21 cellular contexts compared by ENCODE assay signal in genomic region chr10:130466271-130466997, GRCh38.
A peak's percentile ranks its signal among the peaks of the same experiment; 100 is the strongest.
DNase-seq lines count a peak whose midpoint lies in the region; ATAC-seq, FAIRE-seq and TF ChIP-seq lines count a peak whose summit lies in the region.
"Had no signal": no experiment of that assay in that cellular context is flagged by ENCODE, and none has a peak within 500 bp of the region (broad histone marks: within the 10 kb centered on the region; RNA-seq: fewer than 3 reads in every experiment).

No MANE protein-coding gene starts in this region.

- FAIRE-seq in HepG2 (lab: Jason Lieb, UNC): no peak
- FAIRE-seq: D721Med, G401.6, GM12891, H1, HTR-8/SVneo had no signal

- WGBS in HepG2 (ENCODE audit: low lambda C conversion rate): 31% methylated on average over 12 of the region's 12 CpGs

- H3K4me3 Mint-ChIP-seq in activated CD4-positive, alpha-beta memory T cell treated with anti-CD3 and anti-CD28 coated beads, Interleukin-2, amount 10 ng/mL, durations not matched to agents 7 days and 5 days: no peak overlapping the region
- no peak overlapping the region for H3K4me3 Mint-ChIP-seq in activated CD4-positive, alpha-beta memory T cell treated with anti-CD3 and anti-CD28 coated beads for 36 hours
- H3K4me3 Mint-ChIP-seq in osteocyte (ENCODE audit: unreplicated experiment): no peak overlapping the region
- H3K4me3 Mint-ChIP-seq: CD4-positive, alpha-beta memory T cell; HFFc6 had no signal

- H3K4me2 ChIP-seq in BLaER1 treated with 17β-estradiol and CSF1 and Interleukin-3, amounts not matched to agents 10 nM and 100 nM: peak overlapping the region; percentile 49 to 85 (median 73)
- no peak overlapping the region for H3K4me2 ChIP-seq in HepG2 (ENCODE audit: low read depth, low read length)

- no peaks in the 10 kb centered on the region for H3K36me3 Mint-ChIP-seq in activated CD4-positive, alpha-beta memory T cell treated with anti-CD3 and anti-CD28 coated beads, Interleukin-2, amount 10 ng/mL, durations not matched to agents 7 days and 5 days (ENCODE audit: low read depth)
- H3K36me3 Mint-ChIP-seq in activated CD4-positive, alpha-beta memory T cell treated with anti-CD3 and anti-CD28 coated beads for 36 hours: no peaks in the 10 kb centered on the region
- H3K36me3 Mint-ChIP-seq in osteocyte (ENCODE audit: unreplicated experiment): no peaks in the 10 kb centered on the region
- H3K36me3 Mint-ChIP-seq: CD4-positive, alpha-beta memory T cell had no signal

- CTCF ChIA-PET in activated CD4-positive, alpha-beta memory T cell treated with anti-CD3 and anti-CD28 coated beads, Interleukin-2, amount 10 ng/mL, durations not matched to agents 7 days and 5 days (lab: Charles Lee): no interaction called here
- CTCF ChIA-PET in activated CD4-positive, alpha-beta memory T cell treated with anti-CD3 and anti-CD28 coated beads for 36 hours (lab: Charles Lee): no interaction called here
- CTCF ChIA-PET in HepG2 (lab: Yijun Ruan, JAX; ENCODE audit: low intra/inter-chr PET ratio, low total read pairs): no interaction called here

- H3K4me1 ChIP-seq in BLaER1 treated with 17β-estradiol and CSF1 and Interleukin-3, amounts not matched to agents 10 nM and 100 nM: peaks cover 11 to 59% (median 53%) of the 10 kb centered on the region in 10 experiments; a peak in 19 of 20 replicates
- no peaks in the 10 kb centered on the region for H3K4me1 ChIP-seq in HepG2 (ENCODE audit: insufficient read depth, low read length)

- H3K9me3 Mint-ChIP-seq in activated CD4-positive, alpha-beta memory T cell treated with anti-CD3 and anti-CD28 coated beads, Interleukin-2, amount 10 ng/mL, durations not matched to agents 7 days and 5 days: peaks cover 4% of the 10 kb centered on the region
- peaks cover 13% of the 10 kb centered on the region for H3K9me3 Mint-ChIP-seq in activated CD4-positive, alpha-beta memory T cell treated with anti-CD3 and anti-CD28 coated beads for 36 hours
- H3K9me3 Mint-ChIP-seq in osteocyte (ENCODE audit: unreplicated experiment): peaks cover 61% of the 10 kb centered on the region

- no peaks in the 10 kb centered on the region for H3K27me3 Mint-ChIP-seq in activated CD4-positive, alpha-beta memory T cell treated with anti-CD3 and anti-CD28 coated beads, Interleukin-2, amount 10 ng/mL, durations not matched to agents 7 days and 5 days
- H3K27me3 Mint-ChIP-seq in activated CD4-positive, alpha-beta memory T cell treated with anti-CD3 and anti-CD28 coated beads for 36 hours: no peaks in the 10 kb centered on the region
- H3K27me3 Mint-ChIP-seq in osteocyte (ENCODE audit: unreplicated experiment): no peaks in the 10 kb centered on the region
- H3K27me3 Mint-ChIP-seq: CD4-positive, alpha-beta memory T cell had no signal

- H2AFZ ChIP-seq in HepG2 (ENCODE audit: low read length): no peak overlapping the region

- TF ChIP-seq RAD21 in HepG2 (CRISPR knock-in tag; IDR thresholded peaks at IDR 0.05): no peak

- TF ChIP-seq POLR2A in HepG2 (IDR thresholded peaks at IDR 0.05; ENCODE audit: insufficient read depth in 1 of 2, low read depth in 2 of 2, low read length in 2 of 2): no peak

- peak overlapping the region in 3 of 10 experiments; percentile 25 to 36 (median 27); a peak in 4 of 20 replicates for H3K4me3 ChIP-seq in BLaER1 treated with 17β-estradiol and CSF1 and Interleukin-3, amounts not matched to agents 10 nM and 100 nM
- no peak overlapping the region for H3K4me3 ChIP-seq in coronary artery
- H3K4me3 ChIP-seq in HepG2 (replicated peaks in 1 of 3; ENCODE audit: insufficient read depth in 1 of 3, low read depth in 2 of 3, low read length in 3 of 3): no peak overlapping the region

- no peaks in the 10 kb centered on the region for H4K20me1 ChIP-seq in BLaER1 treated with 17β-estradiol and CSF1 and Interleukin-3, amounts not matched to agents 10 nM and 100 nM
- H4K20me1 ChIP-seq in HepG2 (ENCODE audit: insufficient read depth, low read length): no peaks in the 10 kb centered on the region

- in situ Hi-C loops in HepG2 (cut with HindIII; ENCODE audit: extremely low pct_ligation_motif_present, low pct_unique_long_range_greater_than_20kb): no loop called here

- H3K9ac ChIP-seq in BLaER1 treated with 17β-estradiol and CSF1 and Interleukin-3, amounts not matched to agents 10 nM and 100 nM: peak overlapping the region in 8 of 11 experiments; percentile 3 to 71 (median 53); a peak in 11 of 22 replicates
- no peak overlapping the region for H3K9ac ChIP-seq in HepG2 (ENCODE audit: insufficient read depth, low read depth, low read length)

- peaks cover 23 to 43% (median 36%) of the 10 kb centered on the region in 11 experiments for H3K9me3 ChIP-seq in BLaER1 treated with 17β-estradiol and CSF1 and Interleukin-3, amounts not matched to agents 10 nM and 100 nM (replicated peaks in 1 of 11)
- H3K9me3 ChIP-seq in HepG2 (ENCODE audit: low read length): no peaks in the 10 kb centered on the region

- no peaks in the 10 kb centered on the region for H3K79me2 ChIP-seq in HepG2 (ENCODE audit: insufficient read depth, low read length)

- ATAC-seq in HepG2: no peak
- no peak for ATAC-seq in GM19395 (IDR thresholded peaks at IDR 0.05; ENCODE audit: unreplicated experiment)

- H3K27ac ChIP-seq in BLaER1 treated with 17β-estradiol and CSF1 and Interleukin-3, amounts not matched to agents 10 nM and 100 nM: peak overlapping the region in 8 of 11 experiments; percentile 17 to 75 (median 62); a peak in 15 of 22 replicates
- H3K27ac ChIP-seq in coronary artery: no peak overlapping the region
- H3K27ac ChIP-seq in HepG2 (ENCODE audit: extremely low read length, insufficient read depth, low read length): no peak overlapping the region
- H3K27ac ChIP-seq: 22Rv1, C4-2B had no signal

- peak; percentile 6 for DNase-seq in activated CD4-positive, alpha-beta memory T cell treated with anti-CD3 and anti-CD28 coated beads, Interleukin-2, amount 10 ng/mL, durations not matched to agents 7 days and 5 days
- no peak for DNase-seq in activated CD4-positive, alpha-beta memory T cell treated with anti-CD3 and anti-CD28 coated beads for 36 hours
- peak; percentile 58 for DNase-seq in coronary artery (ENCODE audit: low spot score)
- peak; percentile 57 for DNase-seq in osteocyte (ENCODE audit: extremely low spot score, unreplicated experiment)
- DNase-seq in NCI-H748 treated with DMSO at 0.1 percent for 48 hours (lab: John Stamatoyannopoulos, UW): no peak
- DNase-seq in HepG2 (ENCODE audit: low spot score): no peak
- DNase-seq: CD4-positive, alpha-beta memory T cell; DMS153; DMS79 treated with DMSO at 0.1 percent for 48 hours; EL; HCEC 1CT; HFFc6 had no signal

- BruUV-seq in HepG2 (replicated peaks; lab: Mats Ljungman, UMichigan): no TSS peak

- H3K36me3 ChIP-seq in BLaER1 treated with 17β-estradiol and CSF1 and Interleukin-3, amounts not matched to agents 10 nM and 100 nM: peaks cover 0 to 6% (median 0%) of the 10 kb centered on the region in 11 experiments; a peak in 1 of 22 replicates
- no peaks in the 10 kb centered on the region for H3K36me3 ChIP-seq in HepG2 (replicated peaks in 1 of 2; ENCODE audit: control insufficient read depth in 1 of 2, insufficient read depth in 2 of 2, low read length in 2 of 2)

- no peak overlapping the region for H3K27ac Mint-ChIP-seq in activated CD4-positive, alpha-beta memory T cell treated with anti-CD3 and anti-CD28 coated beads, Interleukin-2, amount 10 ng/mL, durations not matched to agents 7 days and 5 days
- H3K27ac Mint-ChIP-seq in activated CD4-positive, alpha-beta memory T cell treated with anti-CD3 and anti-CD28 coated beads for 36 hours: no peak overlapping the region
- no peak overlapping the region for H3K27ac Mint-ChIP-seq in osteocyte (ENCODE audit: unreplicated experiment)
- H3K27ac Mint-ChIP-seq: CD4-positive, alpha-beta memory T cell; HFFc6 had no signal

- TF ChIP-seq CTCF in coronary artery (IDR thresholded peaks at IDR 0.05) (no peak), osteocyte (IDR thresholded peaks at IDR 0.05) (no peak), HepG2 (CRISPR knock-in tag; IDR thresholded peaks at IDR 0.05) (no peak)

- H3K27me3 ChIP-seq in BLaER1 treated with 17β-estradiol and CSF1 and Interleukin-3, amounts not matched to agents 10 nM and 100 nM: no peaks in the 10 kb centered on the region
- peaks cover 0 to 4% of the 10 kb centered on the region in 2 experiments; a peak in 2 of 5 replicates for H3K27me3 ChIP-seq in HepG2 (ENCODE audit: control insufficient read depth in 1 of 2, insufficient read depth in 2 of 2, low read length in 2 of 2)

- POLR2A ChIA-PET in activated CD4-positive, alpha-beta memory T cell treated with anti-CD3 and anti-CD28 coated beads, Interleukin-2, amount 10 ng/mL, durations not matched to agents 7 days and 5 days (lab: Charles Lee): no interaction called here
- POLR2A ChIA-PET in activated CD4-positive, alpha-beta memory T cell treated with anti-CD3 and anti-CD28 coated beads for 36 hours (lab: Charles Lee): no interaction called here
- POLR2A ChIA-PET in HepG2 (lab: Yijun Ruan, JAX): no interaction called here

- H3K4me1 Mint-ChIP-seq in activated CD4-positive, alpha-beta memory T cell treated with anti-CD3 and anti-CD28 coated beads, Interleukin-2, amount 10 ng/mL, durations not matched to agents 7 days and 5 days: no peaks in the 10 kb centered on the region
- no peaks in the 10 kb centered on the region for H3K4me1 Mint-ChIP-seq in activated CD4-positive, alpha-beta memory T cell treated with anti-CD3 and anti-CD28 coated beads for 36 hours (ENCODE audit: low read depth)
- no peaks in the 10 kb centered on the region for H3K4me1 Mint-ChIP-seq in osteocyte (ENCODE audit: unreplicated experiment)
- H3K4me1 Mint-ChIP-seq: CD4-positive, alpha-beta memory T cell had no signal

- TF ChIP-seq EP300 in HepG2 (IDR thresholded peaks at IDR 0.05; ENCODE audit: low read depth in 2 of 2, low read length in 2 of 2) (no peak), HepG2 (CRISPR knock-in tag; IDR thresholded peaks at IDR 0.05; ENCODE audit: borderline replicate concordance) (no peak)

- intact Hi-C loops in activated CD4-positive, alpha-beta memory T cell treated with anti-CD3 and anti-CD28 coated beads for 36 hours (cut with micrococcal nuclease): no loop called here
- intact Hi-C loops in HepG2 (cut with micrococcal nuclease; ENCODE audit: unreplicated experiment): no loop called here

TF ChIP-seq in HepG2, 621 proteins besides CTCF, POLR2A, EP300 and RAD21 (continues in another document):
- no peak for TF ChIP-seq ZSCAN22 (CRISPR knock-in tag; IDR thresholded peaks at IDR 0.05)
- TF ChIP-seq JDP2 (CRISPR knock-in tag; IDR thresholded peaks at IDR 0.05; ENCODE audit: borderline replicate concordance): no peak
- no peak for TF ChIP-seq ZNF512 (CRISPR knock-in tag; IDR thresholded peaks at IDR 0.05)

Comparison
In these comparisons a context has a peak if more than half of its experiments do, and no peak if none do; other contexts are left out.
1. DNase-seq: peak in activated CD4-positive, alpha-beta memory T cell treated with anti-CD3 and anti-CD28 coated beads, Interleukin-2, amount 10 ng/mL, durations not matched to agents 7 days and 5 days (single experiment), coronary artery (single experiment) and osteocyte (single experiment); none in activated CD4-positive, alpha-beta memory T cell treated with anti-CD3 and anti-CD28 coated beads for 36 hours (single experiment), NCI-H748 treated with DMSO at 0.1 percent for 48 hours (single experiment) and HepG2 (single experiment).
2. H3K27ac ChIP-seq: peak in BLaER1 treated with 17β-estradiol and CSF1 and Interleukin-3, amounts not matched to agents 10 nM and 100 nM (8 of 11); none in coronary artery (0 of 2) and HepG2 (single experiment).